In genomic region chr11:65298655-65299179, GRCh38 we compare ENCODE assay signal across 10 cellular contexts. TPM values are rescaled to one million over a fixed set of nuclear protein-coding genes. Genes with fewer than 3 reads are reported as not detected.
A peak's percentile ranks its signal among the peaks of the same experiment; 100 is the strongest.
DNase-seq lines count a peak whose midpoint lies in the region; ATAC-seq lines count a peak whose summit lies in the region.
"Had no signal": no experiment of that assay in that cellular context is flagged by ENCODE, and none has a peak within 500 bp of the region (broad histone marks: within the 10 kb centered on the region; RNA-seq: fewer than 3 reads in every experiment).

No MANE protein-coding gene starts in this region.

- DNase-seq in LHCN-M2 (ENCODE audit: low read depth) (peak; percentile 92), substantia nigra (lab: John Stamatoyannopoulos, UW) (peak in 6 of 49 donors; percentile 41 to 57 (median 48)), G401 (ENCODE audit: low spot score) (no peak)
- DNase-seq in activated CD4-positive, CD25-positive, alpha-beta regulatory T cell treated with anti-CD3 and anti-CD28 coated beads, Interleukin-2, amount 50 U/mL, for 72 hours: no peak
- DNase-seq: activated naive CD4-positive, alpha-beta T cell treated with Interleukin-2 at 50 U/mL for 16 hours; EL had no signal

- ATAC-seq in HG02588 (IDR thresholded peaks at IDR 0.05; ENCODE audit: unreplicated experiment): no peak
- no peak for ATAC-seq in GM21526 (IDR thresholded peaks at IDR 0.05; ENCODE audit: low FRiP score, unreplicated experiment)

- no peaks in the 10 kb centered on the region for H3K27me3 ChIP-seq in esophagus (ENCODE audit: control insufficient read depth in 1 of 2, insufficient read depth in 2 of 2, low read length in 2 of 2)

- peaks cover 3 to 10% of the 10 kb centered on the region in 2 donors for H3K36me3 ChIP-seq in esophagus (ENCODE audit: control insufficient read depth in 2 of 2, insufficient read depth in 2 of 2, low read length in 1 of 2)
- H3K36me3 ChIP-seq in mesodermal cell (ENCODE audit: control insufficient read depth, insufficient read depth, low read length): peaks cover 47% of the 10 kb centered on the region

- H3K9me3 ChIP-seq in esophagus (ENCODE audit: control insufficient read depth in 2 of 2, insufficient read depth in 1 of 2, low read depth in 1 of 2, low read length in 1 of 2) (no peaks in the 10 kb centered on the region), mesodermal cell (ENCODE audit: control insufficient read depth, low read length) (no peaks in the 10 kb centered on the region)

- in situ Hi-C loops in G401 (cut with HindIII; ENCODE audit: low sequenced_read_pairs): no loop called here

- peaks cover 3 to 7% of the 10 kb centered on the region in 2 donors for H3K4me1 ChIP-seq in esophagus (ENCODE audit: control insufficient read depth in 2 of 2, insufficient read depth in 2 of 2, low read length in 1 of 2)
- peaks cover 18% of the 10 kb centered on the region for H3K4me1 ChIP-seq in mesodermal cell (ENCODE audit: control insufficient read depth, insufficient read depth, low read length, poor library complexity, severe bottlenecking)

- H3K27ac ChIP-seq in esophagus (ENCODE audit: low read depth in 2 of 2, low read length in 1 of 2): peak overlapping the region; percentile 76 to 87
- peak overlapping the region; percentile 49 for H3K27ac ChIP-seq in mesodermal cell (ENCODE audit: low read depth, low read length, severe bottlenecking)
- peak overlapping the region; percentile 84 for H3K27ac ChIP-seq in substantia nigra (ENCODE audit: low read depth, low read length, poor library complexity, severe bottlenecking)

- WGBS in esophagus, 2 donors: 60 to 76% methylated on average over 12 of the region's 12 CpGs
- 82 to 89% methylated on average over 11 to 12 of the region's 12 CpGs for WGBS in mesodermal cell (ENCODE audit: insufficient coverage in 2 of 2), 2 experiments

- H3K4me3 ChIP-seq in esophagus (ENCODE audit: low read depth in 1 of 2, low read length in 2 of 2) (no peak overlapping the region), mesodermal cell (ENCODE audit: extremely low read depth, insufficient read depth, low read length, poor library complexity, severe bottlenecking) (no peak overlapping the region)

RNA-seq across cellular contexts. Expression of gene CDC42EP2, which starts 15.9 kb away (rescaled TPM):
- total RNA-seq in LHCN-M2 (2014; rRNA removed): 10.2 and 20.5 TPM in 2 replicates
- polyA plus RNA-seq in LHCN-M2 (2012): 26.2 TPM
- polyA plus RNA-seq in esophagus: 1 to 10 TPM; 4.4 to 4.7 TPM
- polyA plus RNA-seq in mesodermal cell (2013, experiment 1 of 2): 14.7 TPM
- 8.1 TPM for polyA plus RNA-seq in mesodermal cell (2013, experiment 2 of 2)
- 4.6 TPM in 1 of 2 replicates, not detected in the other for total RNA-seq in G401 (2014; rRNA removed; shearing (Covaris generic))

RNA-seq across cellular contexts. Expression of gene DPF2, which starts 34.9 kb away (rescaled TPM):
- 32.1 and 41.6 TPM in 2 replicates for total RNA-seq in LHCN-M2 (2014; rRNA removed)
- 34.4 TPM for polyA plus RNA-seq in LHCN-M2 (2012)
- 10 to 100 TPM; 12.2 to 17.4 TPM for polyA plus RNA-seq in esophagus
- 81.1 TPM for polyA plus RNA-seq in mesodermal cell (2013, experiment 1 of 2)
- 73.7 TPM for polyA plus RNA-seq in mesodermal cell (2013, experiment 2 of 2)
- 52.8 and 54.3 TPM in 2 replicates for total RNA-seq in G401 (2014; rRNA removed; shearing (Covaris generic))

RNA-seq across cellular contexts. Expression of gene POLA2, which starts 37.0 kb away (rescaled TPM):
- total RNA-seq in LHCN-M2 (2014; rRNA removed): 30.0 and 33.4 TPM in 2 replicates
- polyA plus RNA-seq in LHCN-M2 (2012): 19.5 TPM
- 1 to 10 TPM; 8.5 to 9.2 TPM for polyA plus RNA-seq in esophagus
- polyA plus RNA-seq in mesodermal cell (2013, experiment 1 of 2): 26.9 TPM
- polyA plus RNA-seq in mesodermal cell (2013, experiment 2 of 2): 25.7 TPM
- 10.8 and 19.4 TPM in 2 replicates for total RNA-seq in G401 (2014; rRNA removed; shearing (Covaris generic))

RNA-seq across cellular contexts. Expression of gene TIGD3, which starts 55.8 kb away (rescaled TPM):
- 0.26 and 0.29 TPM in 2 replicates for total RNA-seq in LHCN-M2 (2014; rRNA removed)
- 0.13 TPM for polyA plus RNA-seq in LHCN-M2 (2012)
- under 1 TPM; 0.10 to 0.16 TPM for polyA plus RNA-seq in esophagus
- polyA plus RNA-seq in mesodermal cell (2013, experiment 1 of 2): 0.81 TPM
- 0.40 TPM for polyA plus RNA-seq in mesodermal cell (2013, experiment 2 of 2)
- 0.12 and 1.9 TPM in 2 replicates for total RNA-seq in G401 (2014; rRNA removed; shearing (Covaris generic))
